Comparison of ENCODE assay signal across 30 cellular contexts in the genomic region with DNA sequence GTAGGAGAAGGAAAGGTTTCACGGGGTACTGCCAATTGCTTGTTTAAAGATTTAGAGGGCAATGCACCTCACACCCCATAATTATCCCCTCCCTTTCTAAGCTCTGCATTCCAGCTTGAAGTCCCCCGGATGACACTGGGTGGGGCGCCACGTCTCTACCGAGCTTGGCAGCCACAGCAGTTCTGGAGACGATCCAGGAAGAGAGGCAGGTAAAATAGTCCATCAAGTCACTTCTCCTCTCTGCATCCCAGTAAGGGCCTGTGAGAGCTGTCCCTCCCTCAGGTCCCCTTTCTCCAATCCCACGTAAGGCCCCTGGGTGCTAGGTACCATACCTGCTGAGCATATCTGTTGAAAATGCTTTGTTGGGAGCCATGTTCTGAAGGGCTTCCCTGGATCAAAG.
"Had no signal": no experiment of that assay in that cellular context is flagged by ENCODE, and none has a peak within 500 bp of the region (broad histone marks: within the 10 kb centered on the region; RNA-seq: fewer than 3 reads in every experiment).

No MANE protein-coding gene starts in this region.

- H3K27me3 ChIP-seq: brain microvascular endothelial cell had no signal

- H3K4me3 ChIP-seq: PC-9 had no signal

- H3K36me3 Mint-ChIP-seq: activated CD4-positive, alpha-beta memory T cell treated with anti-CD3 and anti-CD28 coated beads for 36 hours; activated naive CD8-positive, alpha-beta T cell treated with anti-CD3 and anti-CD28 coated beads for 36 hours had no signal

- H3K27ac Mint-ChIP-seq: activated CD4-positive, alpha-beta memory T cell treated with anti-CD3 and anti-CD28 coated beads for 36 hours; activated CD4-positive, alpha-beta T cell treated with anti-CD3 and anti-CD28 coated beads for 36 hours; activated naive CD8-positive, alpha-beta T cell treated with anti-CD3 and anti-CD28 coated beads for 36 hours; activated T-helper 1 cell treated with anti-CD3 and anti-CD28 coated beads, Interleukin-12 subunit alpha, Interleukin-12 subunit beta, Interleukin-2, Interleukin-4 antibody, amounts not matched to agents 30 ng/mL and 10 ng/mL and 1 ng/mL, durations not matched to agents 14 hours and 24 hours and 36 hours had no signal

- H3K36me3 ChIP-seq: brain microvascular endothelial cell had no signal

- H3K4me3 Mint-ChIP-seq: activated CD4-positive, alpha-beta memory T cell treated with anti-CD3 and anti-CD28 coated beads for 36 hours; activated CD4-positive, alpha-beta T cell treated with anti-CD3 and anti-CD28 coated beads for 36 hours; activated naive CD8-positive, alpha-beta T cell treated with anti-CD3 and anti-CD28 coated beads for 36 hours; activated T-cell treated with anti-CD3 and anti-CD28 coated beads, Interleukin-2, amount 50 U/mL, for 4 hours; activated T-helper 1 cell treated with anti-CD3 and anti-CD28 coated beads, Interleukin-12 subunit alpha, Interleukin-12 subunit beta, Interleukin-2, Interleukin-4 antibody, amounts not matched to agents 30 ng/mL and 10 ng/mL and 1 ng/mL, durations not matched to agents 14 hours and 24 hours and 36 hours had no signal

- H3K4me1 Mint-ChIP-seq: activated CD4-positive, alpha-beta T cell treated with anti-CD3 and anti-CD28 coated beads for 36 hours; activated naive CD8-positive, alpha-beta T cell treated with anti-CD3 and anti-CD28 coated beads for 36 hours had no signal

- DNase-seq: activated CD4-positive, alpha-beta memory T cell treated with anti-CD3 and anti-CD28 coated beads for 36 hours; activated CD4-positive, alpha-beta T cell treated with anti-CD3 and anti-CD28 coated beads for 36 hours; activated CD4-positive, alpha-beta T cell treated with anti-CD3 and anti-CD28 coated beads, Interleukin-2, amount 50 U/mL, for 1 hour; activated CD8-positive, alpha-beta memory T cell treated with anti-CD3 and anti-CD28 coated beads, Interleukin-2, amount 50 U/mL, for 4 hours; activated naive CD4-positive, alpha-beta T cell; activated naive CD4-positive, alpha-beta T cell treated with anti-CD3 and anti-CD28 coated beads, Interleukin-2, amount 50 U/mL, for 16 hours; activated naive CD8-positive, alpha-beta T cell treated with anti-CD3 and anti-CD28 coated beads for 36 hours; activated T-cell treated with anti-CD3 and anti-CD28 coated beads for 4 hours; activated T-cell treated with anti-CD3 and anti-CD28 coated beads, Interleukin-2, amount 50 U/mL, for 4 hours; amniotic stem cell; aorta; brain microvascular endothelial cell; central memory CD4-positive, alpha-beta T cell; Kasumi-1; KG1; MM.1S; MV-4-11; NCI-H1092; NCI-H1436 treated with DMSO at 0.1 percent for 48 hours; NCI-H1694 treated with DMSO at 0.1 percent for 48 hours; NCI-H345; NCI-H526; NCI-H774; PC-9; SIG-M5; SW 1271 had no signal

- H3K27me3 Mint-ChIP-seq: activated CD4-positive, alpha-beta memory T cell treated with anti-CD3 and anti-CD28 coated beads for 36 hours; activated CD4-positive, alpha-beta T cell treated with anti-CD3 and anti-CD28 coated beads for 36 hours; activated naive CD8-positive, alpha-beta T cell treated with anti-CD3 and anti-CD28 coated beads for 36 hours had no signal

- ATAC-seq: activated CD4-positive, alpha-beta T cell treated with anti-CD3 and anti-CD28 coated beads for 36 hours; activated T-cell treated with anti-CD3 and anti-CD28 coated beads, Interleukin-2, amount 50 U/mL, for 4 hours; Right ventricle myocardium inferior; SK-N-SH treated with all-trans-retinoic acid at 6 μM for 48 hours had no signal

- H3K9me3 Mint-ChIP-seq: activated CD4-positive, alpha-beta memory T cell treated with anti-CD3 and anti-CD28 coated beads for 36 hours; activated naive CD8-positive, alpha-beta T cell treated with anti-CD3 and anti-CD28 coated beads for 36 hours; activated T-cell treated with anti-CD3 and anti-CD28 coated beads, Interleukin-2, amount 50 U/mL, for 4 hours; activated T-helper 1 cell treated with anti-CD3 and anti-CD28 coated beads, Interleukin-12 subunit alpha, Interleukin-12 subunit beta, Interleukin-2, Interleukin-4 antibody, amounts not matched to agents 30 ng/mL and 10 ng/mL and 1 ng/mL, durations not matched to agents 14 hours and 24 hours and 36 hours had no signal

- H3K27ac ChIP-seq: brain microvascular endothelial cell, PC-9, RWPE1 had no signal
